ENCODE assay signal across 1 cellular context in the genomic region with DNA sequence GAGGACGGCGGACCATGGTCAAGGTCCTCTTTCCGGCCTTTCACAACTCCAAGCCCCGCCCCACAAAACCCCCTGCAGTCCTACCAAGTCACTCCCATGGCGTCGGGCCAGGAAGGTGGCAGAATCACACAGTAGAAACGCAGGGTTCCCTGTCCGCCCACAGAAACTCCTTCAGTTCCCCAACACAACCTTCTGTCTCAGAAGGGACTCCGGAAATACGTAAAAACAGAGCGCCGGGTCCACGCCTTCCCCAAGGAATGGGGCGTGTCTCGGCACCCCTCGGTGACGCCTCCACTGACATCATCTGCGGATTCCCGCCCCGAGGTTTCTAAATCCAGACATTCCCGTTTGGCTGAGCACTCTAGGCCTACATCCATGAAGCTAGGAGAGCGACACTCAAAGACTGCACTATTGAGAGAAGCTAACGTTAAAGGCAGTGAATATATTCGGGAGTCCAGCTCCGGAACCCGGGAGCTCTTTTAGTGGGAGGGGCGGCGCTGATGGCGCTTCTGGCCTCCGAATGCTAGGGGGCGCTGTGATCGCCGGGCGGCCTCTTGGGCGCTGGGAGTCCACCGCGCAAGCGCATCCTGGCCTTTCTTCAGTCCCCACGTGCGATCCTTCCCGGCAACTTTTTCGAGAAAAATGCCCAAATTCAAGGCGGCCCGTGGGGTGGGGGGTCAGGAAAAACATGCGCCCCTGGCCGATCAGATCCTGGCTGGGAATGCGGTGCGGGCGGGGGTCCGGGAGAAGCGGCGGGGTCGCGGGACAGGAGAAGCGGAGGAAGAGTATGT.
TF ChIP-seq lines count a peak whose summit lies in the region.

A gene with protein sequence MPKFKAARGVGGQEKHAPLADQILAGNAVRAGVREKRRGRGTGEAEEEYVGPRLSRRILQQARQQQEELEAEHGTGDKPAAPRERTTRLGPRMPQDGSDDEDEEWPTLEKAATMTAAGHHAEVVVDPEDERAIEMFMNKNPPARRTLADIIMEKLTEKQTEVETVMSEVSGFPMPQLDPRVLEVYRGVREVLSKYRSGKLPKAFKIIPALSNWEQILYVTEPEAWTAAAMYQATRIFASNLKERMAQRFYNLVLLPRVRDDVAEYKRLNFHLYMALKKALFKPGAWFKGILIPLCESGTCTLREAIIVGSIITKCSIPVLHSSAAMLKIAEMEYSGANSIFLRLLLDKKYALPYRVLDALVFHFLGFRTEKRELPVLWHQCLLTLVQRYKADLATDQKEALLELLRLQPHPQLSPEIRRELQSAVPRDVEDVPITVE (plus strand): TSS at position 579 of the 791 bp plus-strand sequence. CDS start 64 bp downstream, at position 643.
A gene with protein sequence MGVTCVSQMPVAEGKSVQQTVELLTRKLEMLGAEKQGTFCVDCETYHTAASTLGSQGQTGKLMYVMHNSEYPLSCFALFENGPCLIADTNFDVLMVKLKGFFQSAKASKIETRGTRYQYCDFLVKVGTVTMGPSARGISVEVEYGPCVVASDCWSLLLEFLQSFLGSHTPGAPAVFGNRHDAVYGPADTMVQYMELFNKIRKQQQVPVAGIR (minus strand): TSS at position 219 of the 791 bp plus-strand sequence. CDS start 121 bp downstream, at position 98.

TF ChIP-seq in K562, 482 proteins besides CTCF, POLR2A, EP300 and RAD21 (continued from another document and continues in another):
- TF ChIP-seq, protein P1, sequence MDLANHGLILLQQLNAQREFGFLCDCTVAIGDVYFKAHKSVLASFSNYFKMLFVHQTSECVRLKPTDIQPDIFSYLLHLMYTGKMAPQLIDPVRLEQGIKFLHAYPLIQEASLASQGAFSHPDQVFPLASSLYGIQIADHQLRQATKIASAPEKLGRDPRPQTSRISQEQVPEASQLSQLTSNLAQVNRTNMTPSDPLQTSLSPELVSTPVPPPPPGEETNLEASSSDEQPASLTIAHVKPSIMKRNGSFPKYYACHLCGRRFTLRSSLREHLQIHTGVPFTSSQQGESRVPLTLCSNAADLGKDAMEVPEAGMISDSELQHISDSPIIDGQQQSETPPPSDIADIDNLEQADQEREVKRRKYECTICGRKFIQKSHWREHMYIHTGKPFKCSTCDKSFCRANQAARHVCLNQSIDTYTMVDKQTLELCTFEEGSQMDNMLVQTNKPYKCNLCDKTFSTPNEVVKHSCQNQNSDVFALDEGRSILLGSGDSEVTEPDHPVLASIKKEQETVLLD (IDR thresholded peaks at IDR 0.05) = peak; percentile 92
- TF ChIP-seq, protein P2, sequence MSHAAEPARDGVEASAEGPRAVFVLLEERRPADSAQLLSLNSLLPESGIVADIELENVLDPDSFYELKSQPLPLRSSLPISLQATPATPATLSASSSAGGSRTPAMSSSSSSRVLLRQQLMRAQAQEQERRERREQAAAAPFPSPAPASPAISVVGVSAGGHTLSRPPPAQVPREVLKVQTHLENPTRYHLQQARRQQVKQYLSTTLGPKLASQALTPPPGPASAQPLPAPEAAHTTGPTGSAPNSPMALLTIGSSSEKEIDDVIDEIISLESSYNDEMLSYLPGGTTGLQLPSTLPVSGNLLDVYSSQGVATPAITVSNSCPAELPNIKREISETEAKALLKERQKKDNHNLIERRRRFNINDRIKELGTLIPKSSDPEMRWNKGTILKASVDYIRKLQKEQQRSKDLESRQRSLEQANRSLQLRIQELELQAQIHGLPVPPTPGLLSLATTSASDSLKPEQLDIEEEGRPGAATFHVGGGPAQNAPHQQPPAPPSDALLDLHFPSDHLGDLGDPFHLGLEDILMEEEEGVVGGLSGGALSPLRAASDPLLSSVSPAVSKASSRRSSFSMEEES (CRISPR knock-in tag; IDR thresholded peaks at IDR 0.05) = no peak
- peak; percentile 34 for TF ChIP-seq ELF2 (CRISPR knock-in tag; IDR thresholded peaks at IDR 0.05)
- peak; percentile 73; the same call in 1 of the 2 replicates for TF ChIP-seq SMAD4 (CRISPR knock-in tag; conservative IDR thresholded peaks at IDR 0.05)
- TF ChIP-seq, protein P3, sequence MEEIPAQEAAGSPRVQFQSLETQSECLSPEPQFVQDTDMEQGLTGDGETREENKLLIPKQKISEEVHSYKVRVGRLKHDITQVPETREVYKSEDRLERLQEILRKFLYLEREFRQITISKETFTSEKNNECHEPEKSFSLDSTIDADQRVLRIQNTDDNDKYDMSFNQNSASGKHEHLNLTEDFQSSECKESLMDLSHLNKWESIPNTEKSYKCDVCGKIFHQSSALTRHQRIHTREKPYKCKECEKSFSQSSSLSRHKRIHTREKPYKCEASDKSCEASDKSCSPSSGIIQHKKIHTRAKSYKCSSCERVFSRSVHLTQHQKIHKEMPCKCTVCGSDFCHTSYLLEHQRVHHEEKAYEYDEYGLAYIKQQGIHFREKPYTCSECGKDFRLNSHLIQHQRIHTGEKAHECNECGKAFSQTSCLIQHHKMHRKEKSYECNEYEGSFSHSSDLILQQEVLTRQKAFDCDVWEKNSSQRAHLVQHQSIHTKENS (CRISPR knock-in tag; IDR thresholded peaks at IDR 0.05) = 0 out of 2 replicates have a peak, but pooled peaks have one; percentile 25
- no peak for TF ChIP-seq ARHGAP35 (IDR thresholded peaks at IDR 0.05; ENCODE audit: partially characterized antibody)
- peak; percentile 86 for TF ChIP-seq TARDBP (IDR thresholded peaks at IDR 0.05)
- TF ChIP-seq NRF1 (conservative IDR thresholded peaks at IDR 0.05 in 1 of 2, IDR thresholded peaks at IDR 0.05 in 1 of 2) = peak; percentile 97
- TF ChIP-seq, protein P4, sequence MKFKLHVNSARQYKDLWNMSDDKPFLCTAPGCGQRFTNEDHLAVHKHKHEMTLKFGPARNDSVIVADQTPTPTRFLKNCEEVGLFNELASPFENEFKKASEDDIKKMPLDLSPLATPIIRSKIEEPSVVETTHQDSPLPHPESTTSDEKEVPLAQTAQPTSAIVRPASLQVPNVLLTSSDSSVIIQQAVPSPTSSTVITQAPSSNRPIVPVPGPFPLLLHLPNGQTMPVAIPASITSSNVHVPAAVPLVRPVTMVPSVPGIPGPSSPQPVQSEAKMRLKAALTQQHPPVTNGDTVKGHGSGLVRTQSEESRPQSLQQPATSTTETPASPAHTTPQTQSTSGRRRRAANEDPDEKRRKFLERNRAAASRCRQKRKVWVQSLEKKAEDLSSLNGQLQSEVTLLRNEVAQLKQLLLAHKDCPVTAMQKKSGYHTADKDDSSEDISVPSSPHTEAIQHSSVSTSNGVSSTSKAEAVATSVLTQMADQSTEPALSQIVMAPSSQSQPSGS (CRISPR knock-in tag; IDR thresholded peaks at IDR 0.05) = no peak; the same call in 1 of the 2 replicates
- TF ChIP-seq ZNF316 (IDR thresholded peaks at IDR 0.05) = no peak
- TF ChIP-seq, protein P5, sequence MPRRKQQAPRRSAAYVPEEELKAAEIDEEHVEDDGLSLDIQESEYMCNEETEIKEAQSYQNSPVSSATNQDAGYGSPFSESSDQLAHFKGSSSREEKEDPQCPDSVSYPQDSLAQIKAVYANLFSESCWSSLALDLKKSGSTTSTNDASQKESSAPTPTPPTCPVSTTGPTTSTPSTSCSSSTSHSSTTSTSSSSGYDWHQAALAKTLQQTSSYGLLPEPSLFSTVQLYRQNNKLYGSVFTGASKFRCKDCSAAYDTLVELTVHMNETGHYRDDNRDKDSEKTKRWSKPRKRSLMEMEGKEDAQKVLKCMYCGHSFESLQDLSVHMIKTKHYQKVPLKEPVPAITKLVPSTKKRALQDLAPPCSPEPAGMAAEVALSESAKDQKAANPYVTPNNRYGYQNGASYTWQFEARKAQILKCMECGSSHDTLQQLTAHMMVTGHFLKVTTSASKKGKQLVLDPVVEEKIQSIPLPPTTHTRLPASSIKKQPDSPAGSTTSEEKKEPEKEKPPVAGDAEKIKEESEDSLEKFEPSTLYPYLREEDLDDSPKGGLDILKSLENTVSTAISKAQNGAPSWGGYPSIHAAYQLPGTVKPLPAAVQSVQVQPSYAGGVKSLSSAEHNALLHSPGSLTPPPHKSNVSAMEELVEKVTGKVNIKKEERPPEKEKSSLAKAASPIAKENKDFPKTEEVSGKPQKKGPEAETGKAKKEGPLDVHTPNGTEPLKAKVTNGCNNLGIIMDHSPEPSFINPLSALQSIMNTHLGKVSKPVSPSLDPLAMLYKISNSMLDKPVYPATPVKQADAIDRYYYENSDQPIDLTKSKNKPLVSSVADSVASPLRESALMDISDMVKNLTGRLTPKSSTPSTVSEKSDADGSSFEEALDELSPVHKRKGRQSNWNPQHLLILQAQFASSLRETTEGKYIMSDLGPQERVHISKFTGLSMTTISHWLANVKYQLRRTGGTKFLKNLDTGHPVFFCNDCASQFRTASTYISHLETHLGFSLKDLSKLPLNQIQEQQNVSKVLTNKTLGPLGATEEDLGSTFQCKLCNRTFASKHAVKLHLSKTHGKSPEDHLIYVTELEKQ (CRISPR knock-in tag; IDR thresholded peaks at IDR 0.05) = no peak
- no peak for TF ChIP-seq NFXL1 (CRISPR knock-in tag; IDR thresholded peaks at IDR 0.05)
- TF ChIP-seq SIN3A (IDR thresholded peaks at IDR 0.05; ENCODE audit: borderline replicate concordance in 2 of 2, control insufficient read depth in 1 of 2, low read depth in 2 of 2, low read length in 2 of 2) = peak; percentile 90 to 95
- TF ChIP-seq, protein P6, sequence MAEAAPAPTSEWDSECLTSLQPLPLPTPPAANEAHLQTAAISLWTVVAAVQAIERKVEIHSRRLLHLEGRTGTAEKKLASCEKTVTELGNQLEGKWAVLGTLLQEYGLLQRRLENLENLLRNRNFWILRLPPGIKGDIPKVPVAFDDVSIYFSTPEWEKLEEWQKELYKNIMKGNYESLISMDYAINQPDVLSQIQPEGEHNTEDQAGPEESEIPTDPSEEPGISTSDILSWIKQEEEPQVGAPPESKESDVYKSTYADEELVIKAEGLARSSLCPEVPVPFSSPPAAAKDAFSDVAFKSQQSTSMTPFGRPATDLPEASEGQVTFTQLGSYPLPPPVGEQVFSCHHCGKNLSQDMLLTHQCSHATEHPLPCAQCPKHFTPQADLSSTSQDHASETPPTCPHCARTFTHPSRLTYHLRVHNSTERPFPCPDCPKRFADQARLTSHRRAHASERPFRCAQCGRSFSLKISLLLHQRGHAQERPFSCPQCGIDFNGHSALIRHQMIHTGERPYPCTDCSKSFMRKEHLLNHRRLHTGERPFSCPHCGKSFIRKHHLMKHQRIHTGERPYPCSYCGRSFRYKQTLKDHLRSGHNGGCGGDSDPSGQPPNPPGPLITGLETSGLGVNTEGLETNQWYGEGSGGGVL (CRISPR knock-in tag; IDR thresholded peaks at IDR 0.05) = no peak
- TF ChIP-seq, protein P7, sequence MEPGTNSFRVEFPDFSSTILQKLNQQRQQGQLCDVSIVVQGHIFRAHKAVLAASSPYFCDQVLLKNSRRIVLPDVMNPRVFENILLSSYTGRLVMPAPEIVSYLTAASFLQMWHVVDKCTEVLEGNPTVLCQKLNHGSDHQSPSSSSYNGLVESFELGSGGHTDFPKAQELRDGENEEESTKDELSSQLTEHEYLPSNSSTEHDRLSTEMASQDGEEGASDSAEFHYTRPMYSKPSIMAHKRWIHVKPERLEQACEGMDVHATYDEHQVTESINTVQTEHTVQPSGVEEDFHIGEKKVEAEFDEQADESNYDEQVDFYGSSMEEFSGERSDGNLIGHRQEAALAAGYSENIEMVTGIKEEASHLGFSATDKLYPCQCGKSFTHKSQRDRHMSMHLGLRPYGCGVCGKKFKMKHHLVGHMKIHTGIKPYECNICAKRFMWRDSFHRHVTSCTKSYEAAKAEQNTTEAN (CRISPR knock-in tag; IDR thresholded peaks at IDR 0.05) = no peak
- TF ChIP-seq ZNF644 (tag; IDR thresholded peaks at IDR 0.05; ENCODE audit: low read depth) = peak; percentile 16; the same call in 1 of the 2 replicates
- no peak for TF ChIP-seq TSC22D4 (tag; IDR thresholded peaks at IDR 0.05)
- TF ChIP-seq, protein P8, sequence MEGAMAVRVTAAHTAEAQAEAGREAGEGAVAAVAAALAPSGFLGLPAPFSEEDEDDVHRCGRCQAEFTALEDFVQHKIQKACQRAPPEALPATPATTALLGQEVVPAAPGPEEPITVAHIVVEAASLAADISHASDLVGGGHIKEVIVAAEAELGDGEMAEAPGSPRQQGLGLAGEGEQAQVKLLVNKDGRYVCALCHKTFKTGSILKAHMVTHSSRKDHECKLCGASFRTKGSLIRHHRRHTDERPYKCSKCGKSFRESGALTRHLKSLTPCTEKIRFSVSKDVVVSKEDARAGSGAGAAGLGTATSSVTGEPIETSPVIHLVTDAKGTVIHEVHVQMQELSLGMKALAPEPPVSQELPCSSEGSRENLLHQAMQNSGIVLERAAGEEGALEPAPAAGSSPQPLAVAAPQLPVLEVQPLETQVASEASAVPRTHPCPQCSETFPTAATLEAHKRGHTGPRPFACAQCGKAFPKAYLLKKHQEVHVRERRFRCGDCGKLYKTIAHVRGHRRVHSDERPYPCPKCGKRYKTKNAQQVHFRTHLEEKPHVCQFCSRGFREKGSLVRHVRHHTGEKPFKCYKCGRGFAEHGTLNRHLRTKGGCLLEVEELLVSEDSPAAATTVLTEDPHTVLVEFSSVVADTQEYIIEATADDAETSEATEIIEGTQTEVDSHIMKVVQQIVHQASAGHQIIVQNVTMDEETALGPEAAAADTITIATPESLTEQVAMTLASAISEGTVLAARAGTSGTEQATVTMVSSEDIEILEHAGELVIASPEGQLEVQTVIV (CRISPR knock-in tag; IDR thresholded peaks at IDR 0.05; ENCODE audit: borderline replicate concordance) = no peak
- no peak for TF ChIP-seq PURB (CRISPR knock-in tag; IDR thresholded peaks at IDR 0.05; ENCODE audit: low read depth)
- TF ChIP-seq NELFE (IDR thresholded peaks at IDR 0.05; ENCODE audit: insufficient read depth, insufficient read length) = no peak
- peak; percentile 40; the same call in 1 of the 2 replicates for TF ChIP-seq LCOR (CRISPR knock-in tag; IDR thresholded peaks at IDR 0.05)
- no peak for TF ChIP-seq WHSC1 (IDR thresholded peaks at IDR 0.05; ENCODE audit: low read length)
- no peak for TF ChIP-seq ZNF175 (CRISPR knock-in tag; IDR thresholded peaks at IDR 0.05; ENCODE audit: low read depth)
- peak; percentile 42 for TF ChIP-seq TEAD4 (IDR thresholded peaks at IDR 0.05; ENCODE audit: low read length)
- TF ChIP-seq TEAD4 (CRISPR knock-in tag; IDR thresholded peaks at IDR 0.05; ENCODE audit: borderline replicate concordance) = no peak; the same call in 1 of the 2 replicates
- TF ChIP-seq PHB2 (IDR thresholded peaks at IDR 0.05; ENCODE audit: low read depth) = no peak
- TF ChIP-seq, protein P9, sequence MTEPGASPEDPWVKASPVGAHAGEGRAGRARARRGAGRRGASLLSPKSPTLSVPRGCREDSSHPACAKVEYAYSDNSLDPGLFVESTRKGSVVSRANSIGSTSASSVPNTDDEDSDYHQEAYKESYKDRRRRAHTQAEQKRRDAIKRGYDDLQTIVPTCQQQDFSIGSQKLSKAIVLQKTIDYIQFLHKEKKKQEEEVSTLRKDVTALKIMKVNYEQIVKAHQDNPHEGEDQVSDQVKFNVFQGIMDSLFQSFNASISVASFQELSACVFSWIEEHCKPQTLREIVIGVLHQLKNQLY (CRISPR knock-in tag; conservative IDR thresholded peaks at IDR 0.05) = no peak; a peak in 1 of 4 replicates
- TF ChIP-seq POU5F1 (IDR thresholded peaks at IDR 0.05; ENCODE audit: borderline replicate concordance, low read depth, low read length, partially characterized antibody) = peak; percentile 16
- TF ChIP-seq, protein P10, sequence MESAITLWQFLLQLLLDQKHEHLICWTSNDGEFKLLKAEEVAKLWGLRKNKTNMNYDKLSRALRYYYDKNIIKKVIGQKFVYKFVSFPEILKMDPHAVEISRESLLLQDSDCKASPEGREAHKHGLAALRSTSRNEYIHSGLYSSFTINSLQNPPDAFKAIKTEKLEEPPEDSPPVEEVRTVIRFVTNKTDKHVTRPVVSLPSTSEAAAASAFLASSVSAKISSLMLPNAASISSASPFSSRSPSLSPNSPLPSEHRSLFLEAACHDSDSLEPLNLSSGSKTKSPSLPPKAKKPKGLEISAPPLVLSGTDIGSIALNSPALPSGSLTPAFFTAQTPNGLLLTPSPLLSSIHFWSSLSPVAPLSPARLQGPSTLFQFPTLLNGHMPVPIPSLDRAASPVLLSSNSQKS (CRISPR knock-in tag; IDR thresholded peaks at IDR 0.05) = no peak
- TF ChIP-seq L3MBTL2 (IDR thresholded peaks at IDR 0.05) = peak; percentile 91
- peak; percentile 23 for TF ChIP-seq ZBTB17 (CRISPR knock-in tag; IDR thresholded peaks at IDR 0.05)
- TF ChIP-seq NEUROD1 (IDR thresholded peaks at IDR 0.05; ENCODE audit: borderline replicate concordance, low read depth, low read length, partially characterized antibody) = peak; percentile 17
- no peak for TF ChIP-seq CBX1 (IDR thresholded peaks at IDR 0.05; ENCODE audit: low read depth)
- TF ChIP-seq IFI16 (CRISPR knock-in tag; IDR thresholded peaks at IDR 0.05) = no peak
- TF ChIP-seq HMG20A (CRISPR knock-in tag; conservative IDR thresholded peaks at IDR 0.05) = no peak
